Comparison of ENCODE assay signal across 32 cellular contexts in the genomic region with DNA sequence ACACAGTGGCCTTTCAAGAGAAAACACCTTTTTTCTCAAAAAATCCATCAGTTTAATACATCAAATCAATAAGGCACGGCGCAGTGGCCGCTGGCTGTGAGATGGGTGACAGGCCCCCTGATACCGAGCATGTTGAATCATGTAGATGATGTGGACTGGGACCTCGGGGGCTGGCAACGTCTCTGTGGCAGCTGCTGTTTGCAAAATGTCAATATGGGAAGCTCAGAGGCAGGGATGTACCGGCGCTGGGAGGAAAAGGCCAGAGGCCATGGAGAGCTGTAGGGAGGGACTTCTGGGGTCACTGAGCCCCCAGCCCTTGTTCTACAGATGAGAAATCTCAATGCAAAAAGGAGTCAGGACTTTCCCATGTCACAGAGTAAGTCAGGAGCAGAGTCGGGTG.
"Had no signal": no experiment of that assay in that cellular context is flagged by ENCODE, and none has a peak within 500 bp of the region (broad histone marks: within the 10 kb centered on the region; RNA-seq: fewer than 3 reads in every experiment).

No MANE protein-coding gene starts in this region.

- H3K36me3 ChIP-seq: adrenal gland, breast epithelium had no signal

- H3K9me3 ChIP-seq: adrenal gland, breast epithelium had no signal

- H3K27ac ChIP-seq: adrenal gland, body of pancreas, breast epithelium, PC-9, RWPE1 had no signal

- H3K27me3 ChIP-seq: adrenal gland, body of pancreas had no signal

- DNase-seq: activated CD4-positive, alpha-beta T cell treated with anti-CD3 and anti-CD28 coated beads for 36 hours; activated CD4-positive, alpha-beta T cell treated with anti-CD3 and anti-CD28 coated beads, Interleukin-2, amount 10 ng/mL, durations not matched to agents 7 days and 5 days; activated CD4-positive, alpha-beta T cell treated with anti-CD3 and anti-CD28 coated beads, Interleukin-2, amount 50 U/mL, for 48 hours; activated CD8-positive, alpha-beta T cell treated with anti-CD3 and anti-CD28 coated beads, Interleukin-2, amount 10 ng/mL, durations not matched to agents 7 days and 5 days; activated gamma-delta T cell; activated naive CD4-positive, alpha-beta T cell treated with anti-CD3 and anti-CD28 coated beads for 36 hours; activated T-cell treated with anti-CD3 and anti-CD28 coated beads, Interleukin-2, amount 50 U/mL, for 24 hours; adrenal gland; body of pancreas; cerebellar nuclear complex; Karpas-422; KBM-7; NCI-H1105; NCI-H1417 treated with DMSO at 0.1 percent for 48 hours; NCI-H2029; NCI-H2227 treated with DMSO at 0.1 percent for 48 hours; NCI-H446; NCI-H510A treated with DMSO at 0.1 percent for 48 hours; NCI-H526 treated with DMSO at 0.1 percent for 48 hours; NCI-H774; PC-9; SIG-M5; T-cell; T-helper 17 cell; T-helper 9 cell had no signal

- H3K4me1 ChIP-seq: adrenal gland, body of pancreas, breast epithelium had no signal

- H3K4me2 ChIP-seq: PC-9 had no signal

- H2AFZ ChIP-seq: PC-9 had no signal

- ATAC-seq: activated CD4-positive, alpha-beta T cell treated with anti-CD3 and anti-CD28 coated beads for 36 hours; activated CD4-positive, CD25-positive, alpha-beta regulatory T cell treated with anti-CD3 and anti-CD28 coated beads, Interleukin-2, amount 50 U/mL, for 24 hours; activated CD8-positive, alpha-beta T cell treated with anti-CD3 and anti-CD28 coated beads, Interleukin-2, amount 10 ng/mL, durations not matched to agents 7 days and 5 days; activated naive CD4-positive, alpha-beta T cell treated with anti-CD3 and anti-CD28 coated beads, Interleukin-2, amount 50 U/mL, for 72 hours; body of pancreas; Right ventricle myocardium inferior; SK-N-SH treated with all-trans-retinoic acid at 6 μM for 48 hours; T-cell; T-helper 17 cell; WTC11 had no signal

- H3K4me3 ChIP-seq: adrenal gland, body of pancreas, breast epithelium, PC-9 had no signal
